8 cellular contexts compared by ENCODE assay signal in the genomic region with DNA sequence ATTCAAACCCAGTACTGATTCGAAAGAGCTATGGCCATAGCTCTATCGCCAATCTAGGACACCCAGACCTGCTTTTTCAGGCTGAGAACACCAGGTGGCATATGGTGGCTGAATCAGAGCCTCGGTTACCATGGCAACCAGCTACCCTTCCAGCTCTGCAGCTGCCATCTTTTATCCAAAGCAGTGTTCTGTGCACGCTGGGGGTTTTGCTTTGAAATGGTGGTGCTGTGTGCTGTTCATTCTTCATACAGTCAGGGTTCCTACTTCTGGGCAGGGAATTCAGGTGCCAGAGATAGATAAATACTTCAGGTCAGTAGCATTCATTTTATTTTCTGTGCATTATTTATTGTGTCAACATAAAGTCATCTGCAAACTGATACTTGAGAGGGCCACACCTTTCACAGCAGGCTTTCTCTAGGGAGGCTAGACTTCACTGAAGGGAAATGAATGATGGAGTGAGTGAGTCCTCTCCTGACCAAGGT.
A peak's percentile ranks its signal among the peaks of the same experiment; 100 is the strongest.
DNase-seq lines count a peak whose midpoint lies in the region; ATAC-seq and TF ChIP-seq lines count a peak whose summit lies in the region.

No MANE protein-coding gene starts in this region.

- H3K36me3 ChIP-seq in psoas muscle (ENCODE audit: insufficient read depth in 1 of 2, low read depth in 1 of 2) (no peaks in the 10 kb centered on the region), vagina (no peaks in the 10 kb centered on the region)

- H3K27me3 ChIP-seq in psoas muscle (ENCODE audit: insufficient read depth in 3 of 3, low read length in 2 of 3) (peaks cover 0 to under 1% (median 0%) of the 10 kb centered on the region in 3 donors), vagina (no peaks in the 10 kb centered on the region)

- ATAC-seq in HG02763 (IDR thresholded peaks at IDR 0.05; ENCODE audit: unreplicated experiment) (peak; percentile 100), psoas muscle (peak in 1 of 4 donors; percentile 46)

- H3K4me1 ChIP-seq in psoas muscle (no peaks in the 10 kb centered on the region), vagina (no peaks in the 10 kb centered on the region)

- TF ChIP-seq POLR2A in vagina (IDR thresholded peaks at IDR 0.05): no peak

- H3K9me3 ChIP-seq in psoas muscle: no peaks in the 10 kb centered on the region
- peaks cover 4% of the 10 kb centered on the region for H3K9me3 ChIP-seq in vagina

- DNase-seq in GM13977 (ENCODE audit: low spot score) (peak; percentile 90), NCI-H1092 (lab: John Stamatoyannopoulos, UW) (peak; percentile 99), SK-N-DZ (ENCODE audit: low spot score) (peak; percentile 96), glomerular endothelial cell (ENCODE audit: extremely low read depth, low read depth, low spot score) (peak; percentile 73), psoas muscle (peak in 1 of 2 donors; percentile 38), vagina (ENCODE audit: extremely low spot score in 2 of 2) (no peak)
- peak; percentile 65 for DNase-seq in activated naive CD4-positive, alpha-beta T cell treated with Interleukin-2 at 50 U/mL for 16 hours

- H3K4me3 ChIP-seq in psoas muscle (no peak overlapping the region), vagina (no peak overlapping the region)

- TF ChIP-seq CTCF in GM13977 (IDR thresholded peaks at IDR 0.05; ENCODE audit: extremely low read depth, insufficient read depth, missing control alignments): peak; percentile 77
- TF ChIP-seq CTCF in psoas muscle (IDR thresholded peaks at IDR 0.05): peak; percentile 46
- peak in 1 of 3 experiments; percentile 57 for TF ChIP-seq CTCF in vagina (IDR thresholded peaks at IDR 0.05)

- H3K27ac ChIP-seq in psoas muscle: no peak overlapping the region
- H3K27ac ChIP-seq in vagina: no peak overlapping the region

- WGBS in psoas muscle, 3 donors: 7 to 10% (median 9%) methylated on average over 4 of the region's 4 CpGs

- in situ Hi-C loops in GM13977 (cut with MboI; ENCODE audit: low pct_unique_long_range_greater_than_20kb, low sequenced_read_pairs, unreplicated experiment): loop anchor here (25.0 kb wide), 1 partner anchor 576 kb away; no protein-coding TSS in a partner anchor

- intact Hi-C loops in psoas muscle (cut with DNase I) (loop anchor here in 1 of 2 donors (10.0 kb wide), 1 partner anchor 583 kb away; no protein-coding TSS in a partner anchor), vagina (cut with DNase I) (no loop called here)

Comparison
In these comparisons a context has a peak if more than half of its experiments do, and no peak if none do; other contexts are left out.
1. DNase-seq: peak in GM13977 (single experiment), NCI-H1092 (single experiment), SK-N-DZ (single experiment), activated naive CD4-positive, alpha-beta T cell treated with Interleukin-2 at 50 U/mL for 16 hours (single experiment) and glomerular endothelial cell (single experiment); none in vagina (0 of 2).